31 cellular contexts compared by ENCODE assay signal in the genomic region with DNA sequence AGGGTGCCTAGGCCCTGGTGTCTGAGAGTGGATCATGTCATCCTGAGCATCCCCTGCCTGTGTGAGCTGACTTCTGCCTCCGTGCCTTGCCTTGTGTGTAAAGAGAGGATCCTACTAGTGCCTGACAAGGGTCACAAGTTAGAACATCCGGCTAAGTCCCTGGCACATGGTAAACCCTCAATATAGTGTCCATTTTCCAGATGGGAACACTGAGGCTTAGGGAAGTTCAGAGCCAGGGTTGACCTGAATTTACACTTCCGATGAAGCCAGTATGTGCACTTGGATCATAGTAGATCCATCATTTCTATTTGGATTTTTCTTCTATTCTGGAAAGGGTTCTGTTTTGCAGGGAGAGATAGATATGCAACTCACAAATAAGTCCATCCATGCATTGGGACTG. TPM values are rescaled to one million over a fixed set of nuclear protein-coding genes. Genes with fewer than 3 reads are reported as not detected.
DNase-seq lines count a peak whose midpoint lies in the region; ATAC-seq, FAIRE-seq and TF ChIP-seq lines count a peak whose summit lies in the region.
"Had no signal": no experiment of that assay in that cellular context is flagged by ENCODE, and none has a peak within 500 bp of the region (broad histone marks: within the 10 kb centered on the region; RNA-seq: fewer than 3 reads in every experiment).

No MANE protein-coding gene starts in this region.

- H3K4me1 Mint-ChIP-seq in endothelial cell (ENCODE audit: unreplicated experiment), result no peaks in the 10 kb centered on the region
- no peaks in the 10 kb centered on the region for H3K4me1 Mint-ChIP-seq in CD4-positive, alpha-beta T cell (ENCODE audit: low read depth)
- H3K4me1 Mint-ChIP-seq: CD4-positive, alpha-beta memory T cell; CD8-positive, alpha-beta memory T cell had no signal

- H3K4me3 ChIP-seq in HepG2 (replicated peaks in 1 of 3; ENCODE audit: insufficient read depth in 1 of 3, low read depth in 2 of 3, low read length in 3 of 3) (no peak overlapping the region), right lobe of liver (no peak overlapping the region), K562 (no peak overlapping the region), neuronal stem cell (ENCODE audit: low read length in 2 of 2) (peak overlapping the region in 1 of 2 donors; percentile 18)
- H3K4me3 ChIP-seq: BLaER1 treated with 17β-estradiol and CSF1 and Interleukin-3, amounts not matched to agents 10 nM and 100 nM; GM12878 had no signal

- H3K36me3 ChIP-seq in HepG2 (replicated peaks in 1 of 2; ENCODE audit: control insufficient read depth in 1 of 2, insufficient read depth in 2 of 2, low read length in 2 of 2) (no peaks in the 10 kb centered on the region), right lobe of liver (no peaks in the 10 kb centered on the region), K562 (ENCODE audit: control insufficient read depth, insufficient read depth, low read length) (no peaks in the 10 kb centered on the region), neuronal stem cell (replicated peaks in 1 of 2; ENCODE audit: control insufficient read depth in 2 of 2, insufficient read depth in 2 of 2, low read length in 2 of 2) (no peaks in the 10 kb centered on the region)
- H3K36me3 ChIP-seq: BE2C; BLaER1 treated with 17β-estradiol and CSF1 and Interleukin-3, amounts not matched to agents 10 nM and 100 nM had no signal

- H3K9me1 ChIP-seq in K562 (ENCODE audit: control insufficient read depth, insufficient read depth, low read length), result no peaks in the 10 kb centered on the region

- WGBS in HepG2 (ENCODE audit: low lambda C conversion rate), result 39% methylated on average over 3 of the region's 3 CpGs
- WGBS in right lobe of liver (ENCODE audit: insufficient coverage, low coverage, low lambda C conversion rate, missing lambda C conversion rate), result 75% methylated on average over 2 of the region's 3 CpGs
- WGBS in K562 (ENCODE audit: insufficient coverage, low coverage, missing lambda C conversion rate), result 0% methylated on average over 3 of the region's 3 CpGs
- no CpG with 5 or more reads among the region's 3 CpGs for WGBS in neuronal stem cell (ENCODE audit: extremely low coverage in 2 of 2, insufficient read length in 2 of 2, insufficient replicate concordance in 1 of 2), 2 donors

- H4K20me1 ChIP-seq in HepG2 (ENCODE audit: insufficient read depth, low read length), result no peaks in the 10 kb centered on the region
- peaks cover 6% of the 10 kb centered on the region; the same call in 1 of the 2 replicates for H4K20me1 ChIP-seq in K562 (replicated peaks; ENCODE audit: control insufficient read depth, insufficient read depth, low read length)

- H3K9ac ChIP-seq in HepG2 (ENCODE audit: insufficient read depth, low read depth, low read length) (no peak overlapping the region), K562 (ENCODE audit: insufficient read depth in 1 of 2, low read depth in 2 of 2, low read length in 2 of 2) (no peak overlapping the region), neuronal stem cell (ENCODE audit: low read depth, low read length, poor library complexity) (no peak overlapping the region)
- H3K9ac ChIP-seq: BLaER1 treated with 17β-estradiol and CSF1 and Interleukin-3, amounts not matched to agents 10 nM and 100 nM had no signal

- POLR2A ChIA-PET in HepG2 (lab: Yijun Ruan, JAX) (no interaction called here), K562 (lab: Yijun Ruan, JAX) (no interaction called here)
- POLR2A ChIA-PET in CD4-positive, alpha-beta T cell (lab: Charles Lee), result no interaction called here

- H3K36me3 Mint-ChIP-seq in endothelial cell (ENCODE audit: low read depth, unreplicated experiment), result peaks cover 5% of the 10 kb centered on the region
- H3K36me3 Mint-ChIP-seq in CD4-positive, alpha-beta T cell (ENCODE audit: low read depth), result no peaks in the 10 kb centered on the region
- H3K36me3 Mint-ChIP-seq: CD4-positive, alpha-beta memory T cell; CD8-positive, alpha-beta memory T cell had no signal

- H3K27me3 ChIP-seq in HepG2 (ENCODE audit: control insufficient read depth in 1 of 2, insufficient read depth in 2 of 2, low read length in 2 of 2) (peaks cover 0 to 10% of the 10 kb centered on the region in 2 experiments; a peak in 3 of 5 replicates), right lobe of liver (no peaks in the 10 kb centered on the region), K562 (ENCODE audit: control insufficient read depth in 2 of 2, insufficient read depth in 2 of 2, low read length in 2 of 2) (no peaks in the 10 kb centered on the region; a peak in 1 of 5 replicates), neuronal stem cell (ENCODE audit: control insufficient read depth in 3 of 3, insufficient read depth in 3 of 3, low read depth in 1 of 3, low read length in 3 of 3) (no peaks in the 10 kb centered on the region)
- peaks cover 11% of the 10 kb centered on the region for H3K27me3 ChIP-seq in CD4-positive, alpha-beta T cell (ENCODE audit: control insufficient read depth, insufficient read depth, low read length)
- H3K27me3 ChIP-seq: BE2C; BLaER1 treated with 17β-estradiol and CSF1 and Interleukin-3, amounts not matched to agents 10 nM and 100 nM had no signal

- no peak overlapping the region for H2BK120ac ChIP-seq in neuronal stem cell (ENCODE audit: low read depth, low read length)

- peak overlapping the region; percentile 76 for H2AK5ac ChIP-seq in neuronal stem cell (ENCODE audit: low read depth, low read length)

- DNase-seq in HepG2 (ENCODE audit: low spot score) (no peak), right lobe of liver (no peak), K562 (ENCODE audit: extremely low read depth in 1 of 4, low spot score in 3 of 4) (no peak), endothelial cell (ENCODE audit: low spot score) (no peak), neuronal stem cell (ENCODE audit: low spot score) (no peak), NCI-H1436 treated with DMSO at 0.1 percent for 48 hours (lab: John Stamatoyannopoulos, UW) (no peak)
- no peak for DNase-seq in stimulated activated CD8-positive, alpha-beta memory T cell treated with anti-CD3 and anti-CD28 coated beads, Interleukin-4, amount 100 ng/mL, for 48 hours
- no peak for DNase-seq in CD4-positive, alpha-beta T cell
- DNase-seq: 8988T; ACHN; BE2C; CD4-positive, alpha-beta memory T cell; CD8-positive, alpha-beta memory T cell; COR-L47; DMS 273 treated with DMSO at 0.1 percent for 48 hours; DMS153; DMS53; DMS79; DND-41; EL; GDM1 had no signal

- peaks cover 5% of the 10 kb centered on the region for H3K9me3 Mint-ChIP-seq in endothelial cell (ENCODE audit: unreplicated experiment)
- no peaks in the 10 kb centered on the region for H3K9me3 Mint-ChIP-seq in CD4-positive, alpha-beta T cell
- H3K9me3 Mint-ChIP-seq: CD8-positive, alpha-beta memory T cell had no signal

- H4K91ac ChIP-seq in neuronal stem cell (ENCODE audit: low read depth, low read length, poor library complexity), result no peak overlapping the region

- H2BK5ac ChIP-seq in neuronal stem cell (ENCODE audit: low read length), result no peak overlapping the region

- H3K4me2 ChIP-seq in HepG2 (ENCODE audit: low read depth, low read length) (no peak overlapping the region), K562 (ENCODE audit: insufficient read depth, low read length) (no peak overlapping the region), neuronal stem cell (ENCODE audit: insufficient read depth, low read length, poor library complexity, severe bottlenecking) (no peak overlapping the region)
- H3K4me2 ChIP-seq: BLaER1 treated with 17β-estradiol and CSF1 and Interleukin-3, amounts not matched to agents 10 nM and 100 nM had no signal

- H3K27ac ChIP-seq in HepG2 (ENCODE audit: extremely low read length, insufficient read depth, low read length), result no peak overlapping the region
- no peak overlapping the region for H3K27ac ChIP-seq in right lobe of liver
- no peak overlapping the region for H3K27ac ChIP-seq in K562 (ENCODE audit: extremely low read depth, low read depth, low read length)
- no peak overlapping the region for H3K27ac ChIP-seq in neuronal stem cell (replicated peaks; ENCODE audit: low read length)
- H3K27ac ChIP-seq in CD4-positive, alpha-beta T cell (ENCODE audit: low read depth, low read length), result no peak overlapping the region
- H3K27ac ChIP-seq: BLaER1 treated with 17β-estradiol and CSF1 and Interleukin-3, amounts not matched to agents 10 nM and 100 nM; C4-2B had no signal

- no peak for TF ChIP-seq POLR2A in HepG2 (IDR thresholded peaks at IDR 0.05; ENCODE audit: insufficient read depth in 1 of 2, low read depth in 2 of 2, low read length in 2 of 2)
- TF ChIP-seq POLR2A in right lobe of liver (IDR thresholded peaks at IDR 0.05), result no peak
- no peak for TF ChIP-seq POLR2A in K562 (conservative IDR thresholded peaks at IDR 0.05)

- FAIRE-seq in HepG2 (lab: Jason Lieb, UNC), result no peak
- no peak for FAIRE-seq in K562 (lab: Jason Lieb, UNC)
- FAIRE-seq: A204.1, GM12878, GM12892, GM18507 had no signal

- no peak for ATAC-seq in HepG2
- no peak for ATAC-seq in right lobe of liver
- no peak for ATAC-seq in K562
- no peak for ATAC-seq in CD4-positive, alpha-beta T cell (ENCODE audit: poor library complexity)
- ATAC-seq: GM12878 had no signal

- H2AFZ ChIP-seq in HepG2 (ENCODE audit: low read length) (no peak overlapping the region), K562 (ENCODE audit: low read depth, low read length) (no peak overlapping the region), neuronal stem cell (ENCODE audit: low read length) (no peak overlapping the region)

- H3K9me3 ChIP-seq in HepG2 (ENCODE audit: low read length), result no peaks in the 10 kb centered on the region
- H3K9me3 ChIP-seq in right lobe of liver, result no peaks in the 10 kb centered on the region
- no peaks in the 10 kb centered on the region for H3K9me3 ChIP-seq in K562 (replicated peaks; ENCODE audit: control insufficient read depth, insufficient read depth, low read depth, low read length)
- no peaks in the 10 kb centered on the region for H3K9me3 ChIP-seq in neuronal stem cell (replicated peaks in 1 of 2; ENCODE audit: control insufficient read depth in 2 of 2, insufficient read depth in 1 of 2, low read depth in 1 of 2, low read length in 2 of 2)
- H3K9me3 ChIP-seq in CD4-positive, alpha-beta T cell (ENCODE audit: control insufficient read depth, low read length), result no peaks in the 10 kb centered on the region
- H3K9me3 ChIP-seq: BE2C had no signal

- TF ChIP-seq EP300 in HepG2 (IDR thresholded peaks at IDR 0.05; ENCODE audit: low read depth in 2 of 2, low read length in 2 of 2), result no peak
- TF ChIP-seq EP300 in HepG2 (CRISPR knock-in tag; IDR thresholded peaks at IDR 0.05; ENCODE audit: borderline replicate concordance), result no peak
- no peak for TF ChIP-seq EP300 in K562 (IDR thresholded peaks at IDR 0.05; ENCODE audit: low read length)

- no peak for TF ChIP-seq RAD21 in HepG2 (CRISPR knock-in tag; IDR thresholded peaks at IDR 0.05)
- no peak for TF ChIP-seq RAD21 in K562 (CRISPR knock-in tag; conservative IDR thresholded peaks at IDR 0.05 in 1 of 2, IDR thresholded peaks at IDR 0.05 in 1 of 2)

- CTCF ChIA-PET in HepG2 (lab: Yijun Ruan, JAX; ENCODE audit: low intra/inter-chr PET ratio, low total read pairs), result no interaction called here
- CTCF ChIA-PET in K562 (lab: Yijun Ruan, JAX; ENCODE audit: low intra/inter-chr PET ratio), result no interaction called here
- CTCF ChIA-PET in CD4-positive, alpha-beta T cell (lab: Charles Lee), result no interaction called here

- TF ChIP-seq CTCF in HepG2 (CRISPR knock-in tag; IDR thresholded peaks at IDR 0.05), result no peak
- TF ChIP-seq CTCF in right lobe of liver (IDR thresholded peaks at IDR 0.05), result no peak
- TF ChIP-seq CTCF in K562 (IDR thresholded peaks at IDR 0.05 in 2 of 3, conservative IDR thresholded peaks at IDR 0.05 in 1 of 3; ENCODE audit: insufficient read depth in 2 of 3, low read depth in 1 of 3, low read length in 3 of 3), result no peak
- no peak for TF ChIP-seq CTCF in endothelial cell (IDR thresholded peaks at IDR 0.05; ENCODE audit: unreplicated experiment)
- no peak for TF ChIP-seq CTCF in CD4-positive, alpha-beta T cell (IDR thresholded peaks at IDR 0.05)

- no peak overlapping the region for H2BK12ac ChIP-seq in neuronal stem cell (ENCODE audit: low read length)

- peaks cover 6% of the 10 kb centered on the region for H3K27me3 Mint-ChIP-seq in endothelial cell (ENCODE audit: unreplicated experiment)
- H3K27me3 Mint-ChIP-seq in CD4-positive, alpha-beta T cell, result peaks cover 22% of the 10 kb centered on the region

- BruUV-seq in HepG2 (replicated peaks; lab: Mats Ljungman, UMichigan) (no TSS peak), K562 (replicated peaks; lab: Mats Ljungman, UMichigan) (no TSS peak)

- no peak overlapping the region for H4K8ac ChIP-seq in neuronal stem cell (ENCODE audit: low read depth, low read length)

- H3K79me2 ChIP-seq in HepG2 (ENCODE audit: insufficient read depth, low read length) (no peaks in the 10 kb centered on the region), K562 (ENCODE audit: control insufficient read depth, insufficient read depth, low read length) (no peaks in the 10 kb centered on the region)

- in situ Hi-C loops in HepG2 (cut with HindIII; ENCODE audit: extremely low pct_ligation_motif_present, low pct_unique_long_range_greater_than_20kb), result no loop called here
- in situ Hi-C loops in K562 (cut with MboI), result no loop called here

- H3K79me1 ChIP-seq in neuronal stem cell (ENCODE audit: low read depth, low read length), result peaks cover 1% of the 10 kb centered on the region

- intact Hi-C loops in HepG2 (cut with micrococcal nuclease; ENCODE audit: unreplicated experiment), result no loop called here
- intact Hi-C loops in right lobe of liver (cut with DNase I), result loop anchor here in 1 of 2 donors (10.0 kb wide), 1 partner anchor 252 kb away; the partner anchor contains the start of gene SORCS2
- intact Hi-C loops in K562 (cut with micrococcal nuclease), result no loop called here
- intact Hi-C loops in CD4-positive, alpha-beta T cell (cut with DNase I, micrococcal nuclease), result no loop called here

- H3K14ac ChIP-seq in neuronal stem cell (ENCODE audit: low read length), result no peak overlapping the region

- no peak overlapping the region for H2BK15ac ChIP-seq in neuronal stem cell (ENCODE audit: low read length)

- peak overlapping the region; percentile 79 for H3K4me3 Mint-ChIP-seq in endothelial cell (ENCODE audit: unreplicated experiment)
- H3K4me3 Mint-ChIP-seq in CD4-positive, alpha-beta T cell, result no peak overlapping the region
- H3K4me3 Mint-ChIP-seq: CD4-positive, alpha-beta memory T cell; CD8-positive, alpha-beta memory T cell had no signal

- H3K4ac ChIP-seq in neuronal stem cell (ENCODE audit: low read length), result no peak overlapping the region

- H3K27ac Mint-ChIP-seq in endothelial cell (ENCODE audit: unreplicated experiment), result no peak overlapping the region
- no peak overlapping the region for H3K27ac Mint-ChIP-seq in CD4-positive, alpha-beta T cell
- H3K27ac Mint-ChIP-seq: CD4-positive, alpha-beta memory T cell had no signal

- peak overlapping the region; percentile 56 for H3K18ac ChIP-seq in neuronal stem cell (ENCODE audit: low read length)

- peak overlapping the region; percentile 13 for H3K23ac ChIP-seq in neuronal stem cell (ENCODE audit: low read depth, low read length, poor library complexity)

- H3K4me1 ChIP-seq in HepG2 (ENCODE audit: insufficient read depth, low read length) (no peaks in the 10 kb centered on the region; the same call in 1 of the 2 replicates), right lobe of liver (peaks cover 0 to 9% (median 0%) of the 10 kb centered on the region in 4 donors), K562 (replicated peaks in 1 of 2; ENCODE audit: control insufficient read depth in 2 of 2, insufficient read depth in 2 of 2, low read length in 2 of 2) (no peaks in the 10 kb centered on the region), neuronal stem cell (ENCODE audit: control insufficient read depth in 2 of 2, insufficient read depth in 1 of 2, low read depth in 1 of 2, low read length in 2 of 2) (peaks cover 0 to 12% of the 10 kb centered on the region in 2 donors)
- H3K4me1 ChIP-seq: BE2C had no signal

RNA-seq across cellular contexts. Expression of gene PSAPL1, which starts 12.5 kb away (rescaled TPM):
- total RNA-seq in HepG2 (2016; rRNA removed; fragmentation: Illumina TruSeq; extraction: Trizol), result 0.02 TPM in 1 of 2 replicates, not detected in the other
- not detected in 2 replicates for total RNA-seq in HepG2 (2016; cell fraction: cytosol; rRNA removed; fragmentation: Illumina TruSeq; extraction: Trizol; ENCODE audit: low read depth)
- total RNA-seq in HepG2 (2016; cell fraction: insoluble cytoplasmic fraction; rRNA removed; fragmentation: Illumina TruSeq; extraction: Trizol), result not detected in 2 replicates
- total RNA-seq in HepG2 (2016; cell fraction: membrane; rRNA removed; fragmentation: Illumina TruSeq; extraction: Trizol), result not detected in 2 replicates
- not detected in 2 replicates for total RNA-seq in HepG2 (2016; cell fraction: nucleus; rRNA removed; fragmentation: Illumina TruSeq; extraction: Trizol)
- 0.16 and 0.20 TPM in 2 replicates for polyA plus RNA-seq in HepG2 (2011; rRNA removed)
- 0.09 and 0.17 TPM in 2 replicates for polyA plus RNA-seq in HepG2 (2011; cell fraction: cytosol; rRNA removed)
- 0.08 and 0.12 TPM in 2 replicates for polyA plus RNA-seq in HepG2 (2011; cell fraction: nucleus; rRNA removed)
- polyA plus RNA-seq in HepG2 (2012), result 0.03 and 0.04 TPM in 2 replicates
- polyA plus RNA-seq in HepG2 (2016; cell fraction: cytosol; fragmentation: Illumina TruSeq; extraction: Trizol; ENCODE audit: low read depth), result not detected in 2 replicates
- polyA plus RNA-seq in HepG2 (2016; cell fraction: insoluble cytoplasmic fraction; fragmentation: Illumina TruSeq; extraction: Trizol; ENCODE audit: low read depth), result not detected in 2 replicates
- polyA plus RNA-seq in HepG2 (2016; cell fraction: membrane; fragmentation: Illumina TruSeq; extraction: Trizol; ENCODE audit: low read depth), result not detected in 2 replicates
- polyA plus RNA-seq in HepG2 (2016; cell fraction: nucleus; fragmentation: Illumina TruSeq; extraction: Trizol; ENCODE audit: insufficient read depth, low read depth), result not detected in 2 replicates
- polyA minus RNA-seq in HepG2 (2011; rRNA and poly(A)+ RNA removed; ENCODE audit: low replicate concordance), result 0.14 TPM in 1 of 2 replicates, not detected in the other
- 0.26 TPM in 1 of 2 replicates, not detected in the other for polyA minus RNA-seq in HepG2 (2011; cell fraction: cytosol; rRNA and poly(A)+ RNA removed)
- polyA minus RNA-seq in HepG2 (2011; cell fraction: nucleus; rRNA and poly(A)+ RNA removed), result not detected in 2 replicates
- total RNA-seq in right lobe of liver, result not detected
- not detected in 2 replicates for total RNA-seq in K562 (2011; cell fraction: chromatin; rRNA removed; ENCODE audit: low replicate concordance)
- total RNA-seq in K562 (2011; cell fraction: nucleolus; rRNA removed), result not detected in 2 replicates
- total RNA-seq in K562 (2011; cell fraction: nucleoplasm; rRNA removed), result not detected in 2 replicates
- total RNA-seq in K562 (2014; rRNA removed), result not detected in 2 replicates
- not detected in 2 replicates for total RNA-seq in K562 (2014; rRNA removed; fragmentation: Illumina TruSeq; extraction: Trizol)
- not detected in 2 replicates for total RNA-seq in K562 (2015; rRNA removed; fragmentation: Illumina TruSeq; extraction: Trizol)
- not detected in 2 replicates for total RNA-seq in K562 (2021)
- not detected in 2 replicates for polyA plus RNA-seq in K562 (2011; rRNA removed)
- not detected in 2 replicates for polyA plus RNA-seq in K562 (2011; cell fraction: cytosol; rRNA removed)
- not detected in 2 replicates for polyA plus RNA-seq in K562 (2011; cell fraction: nucleus; rRNA removed)
- not detected in 2 replicates for polyA plus RNA-seq in K562 (2012)
- not detected in 2 replicates for polyA plus RNA-seq in K562 (2014; fragmentation: Illumina TruSeq; extraction: Trizol)
- polyA plus RNA-seq in K562 (2014; fragmentation: Nextera tagmentation; extraction: Ambion mirVana), result not detected
- polyA plus RNA-seq in K562 (2014; rRNA removed), result not detected in 2 replicates
- polyA minus RNA-seq in K562 (2011; rRNA and poly(A)+ RNA removed), result not detected in 2 replicates
- not detected in 2 replicates for polyA minus RNA-seq in K562 (2011; cell fraction: cytosol; rRNA and poly(A)+ RNA removed)
- not detected in 2 replicates for polyA minus RNA-seq in K562 (2011; cell fraction: nucleus; rRNA and poly(A)+ RNA removed)
- not detected for total RNA-seq in endothelial cell (ENCODE audit: unreplicated experiment)
- 0.01 TPM for polyA plus RNA-seq in neuronal stem cell (2013, experiment 1 of 2)
- polyA plus RNA-seq in neuronal stem cell (2013, experiment 2 of 2), result not detected
- not detected for total RNA-seq in CD4-positive, alpha-beta T cell
- total RNA-seq: A673; CD4-positive, alpha-beta memory T cell; CD8-positive, alpha-beta memory T cell; Daoy; G401; GM12878 had no signal
- polyA plus RNA-seq: AG04450; CD4-positive, alpha-beta memory T cell; CD8-positive, alpha-beta memory T cell; GM12878 had no signal
